ENCODE assay signal across 8 cellular contexts in the genomic region with DNA sequence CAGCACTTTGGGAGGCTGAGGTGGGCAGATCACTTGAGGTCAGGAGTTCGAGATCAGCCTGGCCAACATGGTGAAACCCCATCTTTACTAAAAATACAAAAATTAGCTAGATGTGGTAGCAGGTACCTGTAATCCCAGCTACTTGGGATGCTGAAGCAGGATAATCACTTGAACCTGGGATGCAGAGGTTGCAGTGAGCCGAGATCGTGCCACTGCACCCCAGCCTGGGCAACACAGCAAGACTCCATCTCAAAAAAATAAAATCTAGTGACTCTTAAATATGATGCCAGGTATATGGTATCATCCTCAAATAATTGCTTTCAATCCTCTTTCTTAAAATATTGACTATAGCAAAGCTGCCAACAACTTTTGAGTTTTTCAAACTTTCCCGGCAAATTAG. TPM values are rescaled to one million over a fixed set of nuclear protein-coding genes. Genes with fewer than 3 reads are reported as not detected.
DNase-seq lines count a peak whose midpoint lies in the region; ATAC-seq, FAIRE-seq and TF ChIP-seq lines count a peak whose summit lies in the region.
"Not testable (repeated sequence)": the region's sequence is repeated elsewhere in the genome, so short reads cannot be mapped to it uniquely, and the experiment has no call there.

No MANE protein-coding gene starts in this region.

- ATAC-seq in HG02759 (IDR thresholded peaks at IDR 0.05; ENCODE audit: unreplicated experiment), result peak; percentile 1
- not testable (repeated sequence) for ATAC-seq in PC-3; activated T-helper 17 cell treated with anti-CD3 and anti-CD28 coated beads, Interleukin-2, amount 50 U/mL, for 72 hours (replicated peaks); right lobe of liver

- not testable (repeated sequence) for H3K9me3 Mint-ChIP-seq in Caco-2 (ENCODE audit: unreplicated experiment); activated T-helper 17 cell treated with anti-CD3 and anti-CD28 coated beads, Interleukin-2, amount 50 U/mL, for 72 hours

- POLR2A ChIA-PET in Caco-2 (lab: Charles Lee); PC-3 (lab: Charles Lee; ENCODE audit: unreplicated experiment); endothelial cell of umbilical vein (lab: Charles Lee): not testable (repeated sequence)

- not testable (repeated sequence) for BruUV-seq in Caco-2 (replicated peaks; lab: Mats Ljungman, UMichigan); PC-3 (replicated peaks; lab: Mats Ljungman, UMichigan); endothelial cell of umbilical vein (replicated peaks; lab: Mats Ljungman, UMichigan)

- H3K79me2 ChIP-seq in PC-3 (ENCODE audit: low read length); endothelial cell of umbilical vein (ENCODE audit: control insufficient read depth, insufficient read depth, low read length): not testable (repeated sequence)

- H3K4me1 ChIP-seq in Caco-2 (peaks cover 36% of the 10 kb centered on the region), PC-3 (ENCODE audit: insufficient read depth, low read length) (peaks cover 44% of the 10 kb centered on the region), endothelial cell of umbilical vein (ENCODE audit: control insufficient read depth, extremely low read depth, insufficient read depth, low read length) (peaks cover 23% of the 10 kb centered on the region), right lobe of liver (peaks cover 0 to 56% (median 12%) of the 10 kb centered on the region in 4 donors), suprapubic skin (peaks cover 69% of the 10 kb centered on the region)
- H3K4me1 ChIP-seq in prostate gland (replicated peaks), result not testable (repeated sequence)

- H3K9me1 ChIP-seq in endothelial cell of umbilical vein (replicated peaks; ENCODE audit: control insufficient read depth, extremely low read depth, insufficient read depth, low read length), result not testable (repeated sequence)

- TF ChIP-seq CTCF in Caco-2 (IDR thresholded peaks at IDR 0.05; ENCODE audit: insufficient read depth in 1 of 2, low read depth in 1 of 2, low read length in 1 of 2, severe bottlenecking in 1 of 2, unreplicated experiment in 1 of 2); PC-3 (conservative IDR thresholded peaks at IDR 0.05; ENCODE audit: low read depth, low read length); endothelial cell of umbilical vein (IDR thresholded peaks at IDR 0.05; ENCODE audit: extremely low read depth in 1 of 2, insufficient read depth in 1 of 2, low read depth in 1 of 2, low read length in 2 of 2); right lobe of liver (IDR thresholded peaks at IDR 0.05); prostate gland (IDR thresholded peaks at IDR 0.05); suprapubic skin (IDR thresholded peaks at IDR 0.05): not testable (repeated sequence)

- not testable (repeated sequence) for H3K4me3 ChIP-seq in Caco-2 (ENCODE audit: low read depth, low read length); endothelial cell of umbilical vein (replicated peaks in 1 of 3; ENCODE audit: insufficient read depth in 1 of 3, low read depth in 1 of 3, low read length in 3 of 3); right lobe of liver; prostate gland; suprapubic skin
- peak overlapping the region; percentile 50; the same call in 1 of the 2 replicates for H3K4me3 ChIP-seq in PC-3 (ENCODE audit: low read length)

- H3K36me3 ChIP-seq in Caco-2 (ENCODE audit: control insufficient read depth, insufficient read depth, low read length); PC-3 (ENCODE audit: low read depth, low read length); endothelial cell of umbilical vein (ENCODE audit: control insufficient read depth in 2 of 2, extremely low read depth in 1 of 2, insufficient read depth in 2 of 2, low read length in 2 of 2); right lobe of liver; prostate gland; suprapubic skin: not testable (repeated sequence)

- dilution Hi-C loops in endothelial cell of umbilical vein (cut with MboI; ENCODE audit: extremely low pct_ligation_motif_present, low sequenced_read_pairs), result not testable (repeated sequence)

- H3K36me3 Mint-ChIP-seq in Caco-2 (ENCODE audit: insufficient read depth, unreplicated experiment); activated T-helper 17 cell treated with anti-CD3 and anti-CD28 coated beads, Interleukin-2, amount 50 U/mL, for 72 hours (ENCODE audit: low read depth): not testable (repeated sequence)

- H3K27ac Mint-ChIP-seq in Caco-2 (ENCODE audit: unreplicated experiment), result peak overlapping the region; percentile 55
- peak overlapping the region; percentile 76 for H3K27ac Mint-ChIP-seq in activated T-helper 17 cell treated with anti-CD3 and anti-CD28 coated beads, Interleukin-2, amount 50 U/mL, for 72 hours

- H3K9me2 ChIP-seq in PC-3 (replicated peaks; ENCODE audit: low read length), result not testable (repeated sequence)

- WGBS in right lobe of liver (ENCODE audit: insufficient coverage, low coverage, low lambda C conversion rate, missing lambda C conversion rate), result 64% methylated on average over 2 of the region's 4 CpGs
- WGBS in prostate gland, result 78% methylated on average over 4 of the region's 4 CpGs
- WGBS in suprapubic skin, result 83% methylated on average over 4 of the region's 4 CpGs

- CTCF ChIA-PET in Caco-2 (lab: Charles Lee) (interaction anchor here (1.3 kb wide), 1 partner anchor 29 kb away, joined by 4 read pairs; no protein-coding TSS in a partner anchor), endothelial cell of umbilical vein (lab: Charles Lee) (interaction anchor here (1.5 kb wide), 1 partner anchor 79 kb away, joined by 4 read pairs; no protein-coding TSS in a partner anchor)
- CTCF ChIA-PET in PC-3 (lab: Charles Lee), result not testable (repeated sequence)

- not testable (repeated sequence) for H3K27me3 Mint-ChIP-seq in Caco-2 (ENCODE audit: insufficient read depth, unreplicated experiment); activated T-helper 17 cell treated with anti-CD3 and anti-CD28 coated beads, Interleukin-2, amount 50 U/mL, for 72 hours

- not testable (repeated sequence) for H3K9me3 ChIP-seq in Caco-2; PC-3 (ENCODE audit: low read length); endothelial cell of umbilical vein (replicated peaks; ENCODE audit: control insufficient read depth, insufficient read depth, low read length); right lobe of liver; prostate gland; suprapubic skin

- H3K4me1 Mint-ChIP-seq in Caco-2 (ENCODE audit: low read depth, unreplicated experiment), result peaks cover 48% of the 10 kb centered on the region
- H3K4me1 Mint-ChIP-seq in activated T-helper 17 cell treated with anti-CD3 and anti-CD28 coated beads, Interleukin-2, amount 50 U/mL, for 72 hours, result peaks cover 34% of the 10 kb centered on the region

- H3K9ac ChIP-seq in PC-3 (ENCODE audit: low read length) (peak overlapping the region; percentile 80), endothelial cell of umbilical vein (replicated peaks; ENCODE audit: extremely low read depth, insufficient read depth, low read length) (peak overlapping the region; percentile 80)

- H3K4me2 ChIP-seq in PC-3 (ENCODE audit: low read length) (peak overlapping the region; percentile 77), endothelial cell of umbilical vein (ENCODE audit: insufficient read depth, low read length) (peak overlapping the region; percentile 93)

- intact Hi-C loops in Caco-2 (cut with micrococcal nuclease; ENCODE audit: unreplicated experiment); PC-3 (cut with micrococcal nuclease); right lobe of liver (cut with DNase I); prostate gland (cut with DNase I): not testable (repeated sequence)
- intact Hi-C loops in endothelial cell of umbilical vein (cut with micrococcal nuclease), result loop anchor here (1.0 kb wide), 1 partner anchor 21 kb away; no protein-coding TSS in a partner anchor

- H3F3A ChIP-seq in PC-3 (ENCODE audit: low read length, unreplicated experiment), result not testable (repeated sequence)

- TF ChIP-seq EP300 in suprapubic skin (IDR thresholded peaks at IDR 0.05), result not testable (repeated sequence)

- not testable (repeated sequence) for TF ChIP-seq POLR2A in endothelial cell of umbilical vein (IDR thresholded peaks at IDR 0.05; ENCODE audit: low read depth, low read length); right lobe of liver (IDR thresholded peaks at IDR 0.05); prostate gland (IDR thresholded peaks at IDR 0.05); suprapubic skin (IDR thresholded peaks at IDR 0.05)

- not testable (repeated sequence) for H3K4me3 Mint-ChIP-seq in Caco-2 (ENCODE audit: unreplicated experiment)
- peak overlapping the region; percentile 65 for H3K4me3 Mint-ChIP-seq in activated T-helper 17 cell treated with anti-CD3 and anti-CD28 coated beads, Interleukin-2, amount 50 U/mL, for 72 hours

- not testable (repeated sequence) for H2AFZ ChIP-seq in PC-3 (ENCODE audit: low read length); endothelial cell of umbilical vein (ENCODE audit: low read depth, low read length)

- H3K27ac ChIP-seq in PC-3 (ENCODE audit: low read length), result peak overlapping the region; percentile 97
- H3K27ac ChIP-seq in endothelial cell of umbilical vein (ENCODE audit: insufficient read depth, low read depth, low read length), result peak overlapping the region; percentile 95
- H3K27ac ChIP-seq in right lobe of liver, result peak overlapping the region in 2 of 3 donors; percentile 44 to 62
- peak overlapping the region; percentile 50 to 62 for H3K27ac ChIP-seq in prostate gland
- H3K27ac ChIP-seq in suprapubic skin, result peak overlapping the region; percentile 85

- not testable (repeated sequence) for H3K27me3 ChIP-seq in Caco-2 (replicated peaks; ENCODE audit: control insufficient read depth, insufficient read depth, low read length); PC-3 (ENCODE audit: low read length); endothelial cell of umbilical vein (ENCODE audit: control insufficient read depth in 2 of 2, insufficient read depth in 2 of 2, low read length in 2 of 2); right lobe of liver; prostate gland (replicated peaks; ENCODE audit: insufficient read depth); suprapubic skin

- H4K20me1 ChIP-seq in PC-3 (ENCODE audit: low read length); endothelial cell of umbilical vein (replicated peaks; ENCODE audit: control insufficient read depth, extremely low read depth, insufficient read depth, low read length): not testable (repeated sequence)

- DNase-seq in Caco-2; PC-3; endothelial cell of umbilical vein (ENCODE audit: low read depth, low spot score); right lobe of liver; prostate gland (ENCODE audit: low spot score); suprapubic skin (ENCODE audit: low spot score in 2 of 2): not testable (repeated sequence)

- not testable (repeated sequence) for FAIRE-seq in endothelial cell of umbilical vein (lab: Jason Lieb, UNC)

RNA-seq across cellular contexts. Expression of gene FNIP2, which starts 40.4 kb away (rescaled TPM):
- total RNA-seq in Caco-2 (2022) (12.4 and 15.8 TPM in 2 replicates), PC-3 (2014; rRNA removed) (5.2 and 6.7 TPM in 2 replicates), endothelial cell of umbilical vein (13.6 and 14.4 TPM in 2 replicates), right lobe of liver (10 to 100 TPM; 34.2 to 67.4 (median 37.8) TPM), prostate gland (10 to 100 TPM; 31.1 to 39.8 TPM), suprapubic skin (10 to 100 TPM; 21.4 to 31.7 (median 28.1) TPM)
- 10 to 100 TPM; 33.4 to 45.9 TPM for total RNA-seq in activated T-helper 17 cell treated with anti-CD3 and anti-CD28 coated beads, Interleukin-2, amount 50 U/mL, for 72 hours
- 2.6 and 4.5 TPM in 2 replicates for polyA plus RNA-seq in endothelial cell of umbilical vein
- 3.5 and 4.2 TPM in 2 replicates for polyA plus RNA-seq in endothelial cell of umbilical vein (2011; cell fraction: cytosol; rRNA removed)
- 7.5 and 8.0 TPM in 2 replicates for polyA plus RNA-seq in endothelial cell of umbilical vein (2011; cell fraction: nucleus; rRNA removed)
- polyA plus RNA-seq in endothelial cell of umbilical vein (2012), result 3.1 and 4.1 TPM in 2 replicates
- polyA minus RNA-seq in endothelial cell of umbilical vein, result 15.5 and 16.7 TPM in 2 replicates
- 0.51 TPM for polyA minus RNA-seq in endothelial cell of umbilical vein (2011; cell fraction: cytosol; rRNA and poly(A)+ RNA removed)
- 26.0 and 35.9 TPM in 2 replicates for polyA minus RNA-seq in endothelial cell of umbilical vein (2011; cell fraction: nucleus; rRNA and poly(A)+ RNA removed)
